Comparison of ENCODE assay signal across 10 cellular contexts in the genomic region with DNA sequence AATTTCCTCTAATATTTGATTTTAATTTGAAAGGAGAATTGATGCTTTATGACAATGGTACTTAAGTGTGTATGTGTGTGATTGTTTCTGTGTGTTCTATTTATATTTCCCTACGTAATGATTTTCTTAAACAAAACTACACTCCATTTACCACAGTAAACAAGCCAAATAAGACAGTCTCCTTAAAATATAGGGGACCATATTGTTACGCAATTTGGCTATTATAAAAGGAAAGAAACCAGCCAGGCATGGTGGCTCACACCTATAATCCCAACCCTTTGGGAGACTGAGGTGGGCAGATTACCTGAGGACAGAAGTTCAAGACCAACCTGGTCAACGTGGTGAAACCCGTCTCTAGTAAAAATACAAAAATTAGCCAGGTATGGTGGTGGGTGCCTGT.
"Had no signal": no experiment of that assay in that cellular context is flagged by ENCODE, and none has a peak within 500 bp of the region (broad histone marks: within the 10 kb centered on the region; RNA-seq: fewer than 3 reads in every experiment).

No MANE protein-coding gene starts in this region.

- H3K27ac ChIP-seq: GM23248 had no signal

- FAIRE-seq: H54 had no signal

- H3K9ac ChIP-seq: GM23248 had no signal

- H3K4me2 ChIP-seq: GM23338 had no signal

- H2AFZ ChIP-seq: GM23248, GM23338 had no signal

- DNase-seq: GM23248, GOT3, H7, H9, HCEC 1CT, HFFc6 had no signal

- H3K36me3 ChIP-seq: HAP-1 had no signal

- H3K4me1 ChIP-seq: HAP-1 had no signal

- H3K9me3 ChIP-seq: HAP-1 had no signal

- ATAC-seq: GM23338, HCT116 had no signal

- H3K4me3 ChIP-seq: GM23248, GM23338, HAP-1 had no signal
